ENCODE assay signal across 31 cellular contexts in the genomic region with DNA sequence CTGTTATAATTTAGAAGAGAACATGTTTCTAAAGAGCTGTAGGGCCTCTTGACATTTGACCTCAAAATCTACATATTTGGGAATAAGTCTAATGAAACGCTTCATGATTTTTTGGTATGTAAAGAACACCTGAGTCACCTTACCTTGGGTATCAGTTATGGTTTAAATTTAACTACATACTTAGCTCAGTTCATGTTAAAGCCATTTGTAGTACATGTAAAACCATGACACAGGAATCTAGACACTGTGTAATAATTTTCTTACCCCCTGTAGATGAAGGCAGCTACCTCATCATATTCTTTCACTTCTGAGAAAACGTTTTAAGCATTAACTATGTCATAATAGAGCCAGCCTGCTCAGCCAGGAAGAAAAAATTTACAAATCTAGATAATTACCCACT.
"Had no signal": no experiment of that assay in that cellular context is flagged by ENCODE, and none has a peak within 500 bp of the region (broad histone marks: within the 10 kb centered on the region; RNA-seq: fewer than 3 reads in every experiment).

No MANE protein-coding gene starts in this region.

- H3K36me3 ChIP-seq: adrenal gland, brain microvascular endothelial cell, breast epithelium had no signal

- H3K27ac ChIP-seq: adrenal gland, body of pancreas, brain microvascular endothelial cell, breast epithelium, VCaP had no signal

- H3K4me3 ChIP-seq: adrenal gland, body of pancreas, breast epithelium had no signal

- ATAC-seq: activated CD8-positive, alpha-beta T cell treated with anti-CD3 and anti-CD28 coated beads for 36 hours; activated naive CD4-positive, alpha-beta T cell treated with anti-CD3 and anti-CD28 coated beads, Interleukin-2, amount 50 U/mL, for 72 hours; activated T-cell treated with anti-CD3 and anti-CD28 coated beads, Interleukin-2, amount 50 U/mL, for 4 hours; activated T-cell treated with anti-CD3 and anti-CD28 coated beads, Interleukin-2, amount 50 U/mL, for 72 hours; activated T-helper 17 cell treated with anti-CD3 and anti-CD28 coated beads, Interleukin-2, amount 50 U/mL, for 72 hours; body of pancreas had no signal

- DNase-seq: activated B cell treated with CpG ODN at 0.5 μM for 24 hours; activated CD4-positive, alpha-beta memory T cell treated with anti-CD3 and anti-CD28 coated beads for 36 hours; activated CD4-positive, alpha-beta T cell treated with anti-CD3 and anti-CD28 coated beads for 4 hours; activated CD4-positive, alpha-beta T cell treated with anti-CD3 and anti-CD28 coated beads, Interleukin-2, amount 10 ng/mL, durations not matched to agents 24 days and 14 days; activated CD4-positive, alpha-beta T cell treated with anti-CD3 and anti-CD28 coated beads, Interleukin-2, amount 50 U/mL, for 1 hour; activated CD4-positive, alpha-beta T cell treated with anti-CD3 and anti-CD28 coated beads, Interleukin-2, amount 50 U/mL, for 4 hours; activated CD4-positive, CD25-positive, alpha-beta regulatory T cell treated with anti-CD3 and anti-CD28 coated beads, Interleukin-2, amount 50 U/mL, for 72 hours; activated CD8-positive, alpha-beta memory T cell treated with anti-CD3 and anti-CD28 coated beads, Interleukin-2, amount 50 U/mL, for 4 hours; activated CD8-positive, alpha-beta T cell treated with anti-CD3 and anti-CD28 coated beads for 36 hours; activated effector memory CD4-positive, alpha-beta T cell treated with anti-CD3 and anti-CD28 coated beads, Interleukin-2, amount 50 U/mL, for 16 hours; activated gamma-delta T cell treated with Interleukin-2 at 50 U/mL for 16 hours; activated naive CD4-positive, alpha-beta T cell; activated naive CD4-positive, alpha-beta T cell treated with anti-CD3 and anti-CD28 coated beads for 36 hours; activated naive CD4-positive, alpha-beta T cell treated with anti-CD3 and anti-CD28 coated beads, Interleukin-2, amount 50 U/mL, for 16 hours; activated naive CD8-positive, alpha-beta T cell treated with anti-CD3 and anti-CD28 coated beads for 36 hours; activated T-cell treated with anti-CD3 and anti-CD28 coated beads for 4 hours; activated T-cell treated with anti-CD3 and anti-CD28 coated beads, Interleukin-2, amount 50 U/mL, for 1 hour; activated T-cell treated with anti-CD3 and anti-CD28 coated beads, Interleukin-2, amount 50 U/mL, for 4 hours; activated T-cell treated with anti-CD3 and anti-CD28 coated beads, Interleukin-2, amount 50 U/mL, for 72 hours; adrenal gland; amniotic stem cell; aorta; body of pancreas; brain microvascular endothelial cell; central memory CD4-positive, alpha-beta T cell; T-helper 2 cell; T-helper 9 cell had no signal

- H3K9me3 ChIP-seq: adrenal gland, body of pancreas, breast epithelium had no signal
